In the genomic region with DNA sequence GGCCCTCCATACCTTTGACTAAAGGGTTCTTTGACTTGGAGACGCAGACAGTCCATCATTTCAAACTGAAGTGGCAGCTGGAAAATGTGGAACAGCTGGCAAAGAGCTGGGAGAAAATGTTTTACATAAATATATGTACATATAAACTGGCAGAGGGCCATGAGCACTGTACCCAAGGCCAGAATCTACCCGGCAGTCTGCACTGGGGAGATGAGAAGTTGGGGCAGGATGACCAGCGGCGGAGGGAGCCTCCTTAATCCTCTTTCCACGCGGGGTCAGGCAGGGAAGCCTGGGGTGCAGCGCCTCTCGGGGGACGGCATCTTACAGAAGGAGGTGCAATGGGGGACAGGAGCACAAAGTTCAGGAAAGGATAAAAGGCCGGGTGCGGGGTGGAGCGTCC, we compare ENCODE assay signal across 8 cellular contexts. TPM values are rescaled to one million over a fixed set of nuclear protein-coding genes. Genes with fewer than 3 reads are reported as not detected.
DNase-seq lines count a peak whose midpoint lies in the region; ATAC-seq and TF ChIP-seq lines count a peak whose summit lies in the region.

No MANE protein-coding gene starts in this region.

- H3K4me3 ChIP-seq in AG10803 (ENCODE audit: low read length) (peak overlapping the region; percentile 83), KMS-11 (IDR thresholded peaks at IDR 0.05; ENCODE audit: insufficient read depth, low read depth, low read length) (no peak overlapping the region), ectodermal cell (ENCODE audit: insufficient read depth, low read depth, low read length) (peak overlapping the region; percentile 81)

- H3K9ac ChIP-seq in KMS-11, result no peak overlapping the region

- H3K4me1 ChIP-seq in KMS-11 (ENCODE audit: low read depth, poor library complexity, severe bottlenecking) (peaks cover 6% of the 10 kb centered on the region), ectodermal cell (ENCODE audit: control insufficient read depth, insufficient read depth, low read length) (peaks cover 37% of the 10 kb centered on the region)

- H3K27me3 ChIP-seq in KMS-11 (ENCODE audit: insufficient read depth, low read depth), result peaks cover 5% of the 10 kb centered on the region
- H3K27me3 ChIP-seq in ectodermal cell (ENCODE audit: control insufficient read depth, insufficient read depth, low read length, poor library complexity, severe bottlenecking), result no peaks in the 10 kb centered on the region

- H3K27me3 Mint-ChIP-seq in natural killer cell treated with Interleukin-12 subunit alpha and Interleukin-12 subunit beta and Interleukin-15 and Interleukin-18, amount 100 ng/mL, for 72 hours, result peaks cover 43 to 68% of the 10 kb centered on the region in 2 donors

- no peak overlapping the region for H3K27ac ChIP-seq in KMS-11
- no peak overlapping the region for H3K27ac ChIP-seq in ectodermal cell (ENCODE audit: insufficient read depth, low read depth, low read length, poor library complexity, severe bottlenecking)

- no peak overlapping the region for H2AFZ ChIP-seq in KMS-11 (ENCODE audit: low read depth)

- H3K9me3 Mint-ChIP-seq in natural killer cell treated with Interleukin-12 subunit alpha and Interleukin-12 subunit beta and Interleukin-15 and Interleukin-18, amount 100 ng/mL, for 72 hours, result no peaks in the 10 kb centered on the region

- peak overlapping the region; percentile 89; the same call in 1 of the 2 replicates for H3K4me2 ChIP-seq in KMS-11

- ATAC-seq in natural killer cell treated with Interleukin-12 subunit alpha and Interleukin-12 subunit beta and Interleukin-15 and Interleukin-18, amount 100 ng/mL, for 72 hours, result no peak
- no peak for ATAC-seq in GM21528 (IDR thresholded peaks at IDR 0.05; ENCODE audit: low FRiP score, unreplicated experiment)

- H4K20me1 ChIP-seq in KMS-11 (ENCODE audit: insufficient read depth), result no peaks in the 10 kb centered on the region

- no peaks in the 10 kb centered on the region for H3K79me2 ChIP-seq in KMS-11 (ENCODE audit: insufficient read depth, low read depth)

- no peaks in the 10 kb centered on the region for H3K36me3 Mint-ChIP-seq in natural killer cell treated with Interleukin-12 subunit alpha and Interleukin-12 subunit beta and Interleukin-15 and Interleukin-18, amount 100 ng/mL, for 72 hours

- WGBS in ectodermal cell, 2 experiments, result 0% methylated on average over 12 of the region's 12 CpGs

- H3K36me3 ChIP-seq in KMS-11 (ENCODE audit: insufficient read depth) (no peaks in the 10 kb centered on the region), ectodermal cell (ENCODE audit: control insufficient read depth, insufficient read depth, low read length) (peaks cover 3% of the 10 kb centered on the region)

- TF ChIP-seq CTCF in AG10803 (conservative IDR thresholded peaks at IDR 0.05; ENCODE audit: low read length), result no peak
- TF ChIP-seq CTCF in KMS-11 (conservative IDR thresholded peaks at IDR 0.05; ENCODE audit: low read depth, low read length), result no peak

- H3K4me1 Mint-ChIP-seq in natural killer cell treated with Interleukin-12 subunit alpha and Interleukin-12 subunit beta and Interleukin-15 and Interleukin-18, amount 100 ng/mL, for 72 hours (ENCODE audit: low read depth in 2 of 2), result peaks cover 5 to 11% of the 10 kb centered on the region in 2 donors

- H3K4me3 Mint-ChIP-seq in natural killer cell treated with Interleukin-12 subunit alpha and Interleukin-12 subunit beta and Interleukin-15 and Interleukin-18, amount 100 ng/mL, for 72 hours, result peak overlapping the region; percentile 63

- H3K27ac Mint-ChIP-seq in natural killer cell treated with Interleukin-12 subunit alpha and Interleukin-12 subunit beta and Interleukin-15 and Interleukin-18, amount 100 ng/mL, for 72 hours, result no peak overlapping the region

- DNase-seq in AG10803 (ENCODE audit: low read depth) (no peak), NCI-H2227 (lab: John Stamatoyannopoulos, UW; ENCODE audit: unreplicated experiment) (no peak), NCI-H187 treated with DMSO at 0.1 percent for 48 hours (lab: John Stamatoyannopoulos, UW) (no peak), SW480 (ENCODE audit: low spot score) (no peak)
- DNase-seq in natural killer cell treated with Interleukin-12 subunit alpha and Interleukin-12 subunit beta and Interleukin-15 and Interleukin-18, amount 100 ng/mL, for 72 hours (ENCODE audit: low spot score), result no peak

- no peaks in the 10 kb centered on the region for H3K9me3 ChIP-seq in ectodermal cell (ENCODE audit: control insufficient read depth, low read length)

RNA-seq across cellular contexts. Expression of a gene that starts 1.3 kb away (rescaled TPM):
- polyA plus RNA-seq in ectodermal cell (2013, experiment 1 of 4), result 200 TPM
- 235 TPM for polyA plus RNA-seq in ectodermal cell (2013, experiment 2 of 4)
- 110 TPM for polyA plus RNA-seq in ectodermal cell (2013, experiment 3 of 4)
- 128 TPM for polyA plus RNA-seq in ectodermal cell (2013, experiment 4 of 4)
- 1 to 10 TPM in 1 of 2 donors, under 1 TPM in 1; 0.25 to 1.1 TPM for total RNA-seq in natural killer cell treated with Interleukin-12 subunit alpha and Interleukin-12 subunit beta and Interleukin-15 and Interleukin-18, amount 100 ng/mL, for 72 hours
